In the genomic region with DNA sequence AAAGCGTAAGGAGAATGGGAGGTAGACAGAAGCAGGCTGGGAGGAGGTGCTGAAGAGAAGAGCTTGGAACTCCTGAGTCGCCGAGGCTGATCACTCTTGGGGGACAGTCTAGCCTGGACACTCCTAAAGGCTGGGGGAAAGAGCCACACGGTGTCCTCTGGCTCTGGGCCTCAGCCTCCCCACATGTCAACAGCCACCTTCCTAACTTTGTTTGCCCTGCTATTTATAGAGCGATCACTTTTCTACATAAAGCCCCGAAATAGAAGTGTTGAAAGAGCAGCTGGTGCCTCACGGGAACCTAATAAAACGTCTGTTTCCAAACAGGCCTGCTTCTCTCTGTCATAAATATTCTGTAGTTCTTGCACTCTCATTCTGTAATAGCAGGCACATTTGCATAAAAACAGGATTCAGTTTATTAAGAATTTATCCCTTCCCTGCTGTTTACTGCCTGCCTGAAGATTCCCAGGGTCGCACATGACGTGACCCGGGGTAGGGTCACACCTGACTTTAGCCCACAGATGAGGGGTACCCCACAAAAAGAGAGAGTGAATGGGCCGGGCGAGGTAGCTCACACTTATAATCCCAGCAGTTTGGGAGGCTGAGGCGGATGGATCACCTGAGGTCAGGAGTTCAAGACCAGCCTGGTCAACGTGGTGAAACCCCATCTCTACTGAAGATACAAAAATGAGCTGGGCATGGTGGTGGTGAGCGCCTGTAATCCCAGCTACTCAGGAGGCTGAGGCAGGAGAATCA, we compare ENCODE assay signal across 8 cellular contexts.
DNase-seq lines count a peak whose midpoint lies in the region; ATAC-seq and TF ChIP-seq lines count a peak whose summit lies in the region.
"Had no signal": no experiment of that assay in that cellular context is flagged by ENCODE, and none has a peak within 500 bp of the region (broad histone marks: within the 10 kb centered on the region; RNA-seq: fewer than 3 reads in every experiment).

No MANE protein-coding gene starts in this region.

- ATAC-seq in HG03571 (IDR thresholded peaks at IDR 0.05; ENCODE audit: unreplicated experiment) = no peak

- H3K9me3 ChIP-seq in OCI-LY1 (ENCODE audit: low read length) (no peaks in the 10 kb centered on the region), hepatocyte (ENCODE audit: low read depth) (no peaks in the 10 kb centered on the region)
- H3K9me3 ChIP-seq: colonic mucosa had no signal

- H3K4me2 ChIP-seq in OCI-LY1 (ENCODE audit: low read length) (no peak overlapping the region), hepatocyte (no peak overlapping the region)

- no peak overlapping the region for H3K4me3 ChIP-seq in OCI-LY1 (ENCODE audit: low read depth, low read length, poor library complexity, severe bottlenecking)
- no peak overlapping the region for H3K4me3 ChIP-seq in hepatocyte
- H3K4me3 ChIP-seq: colonic mucosa had no signal

- H3K27ac ChIP-seq in OCI-LY1 (ENCODE audit: low read depth, low read length, poor library complexity, severe bottlenecking) = peak overlapping the region; percentile 7
- peak overlapping the region; percentile 76 for H3K27ac ChIP-seq in hepatocyte
- H3K27ac ChIP-seq: colonic mucosa had no signal

- TF ChIP-seq CTCF in OCI-LY1 (IDR thresholded peaks at IDR 0.05; ENCODE audit: low read length) (no peak), hepatocyte (IDR thresholded peaks at IDR 0.05; ENCODE audit: poor library complexity) (no peak)

- no peaks in the 10 kb centered on the region for H3K27me3 ChIP-seq in OCI-LY1 (ENCODE audit: insufficient read depth, low read length)
- no peaks in the 10 kb centered on the region for H3K27me3 ChIP-seq in hepatocyte
- H3K27me3 ChIP-seq: colonic mucosa had no signal

- H3F3A ChIP-seq in OCI-LY1 (ENCODE audit: insufficient read depth, low read length) = no peaks in the 10 kb centered on the region

- H4K20me1 ChIP-seq in OCI-LY1 (ENCODE audit: insufficient read depth, low read length) = no peaks in the 10 kb centered on the region
- no peaks in the 10 kb centered on the region for H4K20me1 ChIP-seq in hepatocyte (ENCODE audit: insufficient read depth, poor library complexity, severe bottlenecking)

- no peaks in the 10 kb centered on the region for H3K9me2 ChIP-seq in OCI-LY1 (ENCODE audit: low read depth, low read length)
- H3K9me2 ChIP-seq in hepatocyte (replicated peaks; ENCODE audit: insufficient read depth) = no peaks in the 10 kb centered on the region

- no peak overlapping the region for H2AFZ ChIP-seq in OCI-LY1 (ENCODE audit: low read length)
- no peak overlapping the region for H2AFZ ChIP-seq in hepatocyte

- H3K79me2 ChIP-seq in OCI-LY1 (ENCODE audit: insufficient read depth, low read length) = no peaks in the 10 kb centered on the region
- H3K79me2 ChIP-seq in hepatocyte = no peaks in the 10 kb centered on the region

- 60% methylated on average over 16 of the region's 16 CpGs for WGBS in hepatocyte (ENCODE audit: low lambda C conversion rate, missing lambda C conversion rate)

- H3K36me3 ChIP-seq in OCI-LY1 (ENCODE audit: insufficient read depth, low read length) = no peaks in the 10 kb centered on the region
- no peaks in the 10 kb centered on the region for H3K36me3 ChIP-seq in hepatocyte (replicated peaks; ENCODE audit: insufficient read depth, low read depth)
- H3K36me3 ChIP-seq: colonic mucosa had no signal

- H3K4me1 ChIP-seq in OCI-LY1 (ENCODE audit: insufficient read depth, low read length, severe bottlenecking) = peaks cover 12% of the 10 kb centered on the region
- peaks cover 25% of the 10 kb centered on the region for H3K4me1 ChIP-seq in hepatocyte (ENCODE audit: insufficient read depth)

- no peak overlapping the region for H3K9ac ChIP-seq in OCI-LY1 (ENCODE audit: low read length)

- DNase-seq in LHCN-M2 (ENCODE audit: low read depth) = peak; percentile 35
- DNase-seq in hepatocyte (ENCODE audit: low spot score) = peak; percentile 58
- DNase-seq in stromal cell of bone marrow (ENCODE audit: low read depth) = peak; percentile 33
- DNase-seq in GOT3 (lab: John Stamatoyannopoulos, UW) = no peak
- DNase-seq in NCI-H1930 (lab: John Stamatoyannopoulos, UW) = no peak
- DNase-seq: colonic mucosa had no signal

Comparison
In these comparisons a context has a peak if more than half of its experiments do, and no peak if none do; other contexts are left out.
1. DNase-seq: peak in LHCN-M2 (single experiment), hepatocyte (single experiment) and stromal cell of bone marrow (single experiment); none in GOT3 (single experiment) and NCI-H1930 (0 of 2).